ENCODE assay signal across 14 cellular contexts in the genomic region with DNA sequence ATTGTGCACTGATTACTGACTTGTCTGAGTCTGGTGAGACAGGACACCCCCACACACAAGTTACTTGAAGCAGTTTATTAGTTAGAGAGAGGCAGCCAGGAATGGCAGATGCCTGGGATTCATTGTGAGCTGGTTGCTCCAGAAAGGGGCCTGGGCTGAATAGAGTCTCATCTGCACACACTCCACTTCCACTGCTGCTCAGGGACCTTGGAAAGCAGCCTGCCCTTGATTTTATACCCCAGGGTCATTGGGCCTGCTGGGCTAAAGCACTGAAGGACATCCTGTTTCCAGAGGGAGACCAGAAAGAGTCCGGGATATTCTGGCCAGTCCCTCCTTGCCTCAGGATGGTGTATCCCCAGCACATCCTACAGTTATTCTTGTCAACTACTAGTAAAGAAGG. TPM values are rescaled to one million over a fixed set of nuclear protein-coding genes. Genes with fewer than 3 reads are reported as not detected.
A peak's percentile ranks its signal among the peaks of the same experiment; 100 is the strongest.
DNase-seq lines count a peak whose midpoint lies in the region; ATAC-seq, FAIRE-seq and TF ChIP-seq lines count a peak whose summit lies in the region.
"Had no signal": no experiment of that assay in that cellular context is flagged by ENCODE, and none has a peak within 500 bp of the region (broad histone marks: within the 10 kb centered on the region; RNA-seq: fewer than 3 reads in every experiment).

No MANE protein-coding gene starts in this region.

- no peak overlapping the region; the same call in 1 of the 2 replicates for H2BK12ac ChIP-seq in H1 (ENCODE audit: low read depth, low read length)

- no peak overlapping the region; the same call in 1 of the 2 replicates for H2BK20ac ChIP-seq in H1 (ENCODE audit: low read length)

- no peaks in the 10 kb centered on the region for H3K9me3 ChIP-seq in BLaER1
- no peaks in the 10 kb centered on the region for H3K9me3 ChIP-seq in BLaER1 treated with 17β-estradiol and CSF1 and Interleukin-3, amounts not matched to agents 10 nM and 100 nM (replicated peaks in 1 of 11)
- peaks cover 9% of the 10 kb centered on the region in 2 experiments for H3K9me3 ChIP-seq in H1 (ENCODE audit: insufficient read depth in 2 of 2, low read depth in 1 of 2, low read length in 1 of 2)
- H3K9me3 ChIP-seq in neural progenitor cell (ENCODE audit: low read depth) = no peaks in the 10 kb centered on the region
- H3K9me3 ChIP-seq: A549 had no signal

- peak overlapping the region; percentile 33 for H3K27ac Mint-ChIP-seq in neural progenitor cell
- H3K27ac Mint-ChIP-seq: CD4-positive, CD25-positive, alpha-beta regulatory T cell; IgD-negative memory B cell had no signal

- no peak overlapping the region for H2AFZ ChIP-seq in H1 (ENCODE audit: low read length)
- no peak overlapping the region for H2AFZ ChIP-seq in neural progenitor cell (replicated peaks)

- no peak overlapping the region for H4K5ac ChIP-seq in H1 (ENCODE audit: insufficient read length, low read depth, low read length)

- no peaks in the 10 kb centered on the region for H3K23me2 ChIP-seq in H1 (ENCODE audit: low read depth, low read length)

- no peaks in the 10 kb centered on the region for H4K20me1 ChIP-seq in BLaER1
- H4K20me1 ChIP-seq in BLaER1 treated with 17β-estradiol and CSF1 and Interleukin-3, amounts not matched to agents 10 nM and 100 nM = no peaks in the 10 kb centered on the region
- H4K20me1 ChIP-seq in H1 (replicated peaks in 1 of 2; ENCODE audit: control insufficient read depth in 1 of 2, insufficient read depth in 2 of 2, low read length in 2 of 2) = no peaks in the 10 kb centered on the region
- H4K20me1 ChIP-seq in neural progenitor cell (ENCODE audit: low read depth) = no peaks in the 10 kb centered on the region

- H3K18ac ChIP-seq in H1 (ENCODE audit: extremely low read depth, low read length) = no peak overlapping the region

- DNase-seq in H1 (ENCODE audit: low read depth in 1 of 2, low spot score in 2 of 2) = no peak
- no peak for DNase-seq in neural progenitor cell (ENCODE audit: low spot score)
- DNase-seq in RWPE1 (ENCODE audit: low spot score) = no peak
- DNase-seq: CD4-positive, CD25-positive, alpha-beta regulatory T cell; DMS79; KG1 had no signal

- H3K4me1 ChIP-seq in BLaER1 (peaks cover 10% of the 10 kb centered on the region), H1 (replicated peaks in 1 of 4; ENCODE audit: control insufficient read depth in 3 of 4, insufficient read depth in 4 of 4, low read length in 3 of 4) (peaks cover 1 to 18% (median 12%) of the 10 kb centered on the region in 4 experiments; a peak in 4 of 7 replicates), neural progenitor cell (peaks cover 19% of the 10 kb centered on the region)
- H3K4me1 ChIP-seq in BLaER1 treated with 17β-estradiol and CSF1 and Interleukin-3, amounts not matched to agents 10 nM and 100 nM = peaks cover 0 to 11% (median 7%) of the 10 kb centered on the region in 10 experiments; a peak in 10 of 20 replicates
- H3K4me1 ChIP-seq: A549 had no signal

- H3K9ac ChIP-seq in BLaER1 (no peak overlapping the region), H1 (replicated peaks in 1 of 4; ENCODE audit: extremely low read depth in 1 of 4, low read depth in 3 of 4, low read length in 3 of 4) (no peak overlapping the region), neural progenitor cell (no peak overlapping the region)
- no peak overlapping the region for H3K9ac ChIP-seq in BLaER1 treated with 17β-estradiol and CSF1 and Interleukin-3, amounts not matched to agents 10 nM and 100 nM

- H3K27me3 Mint-ChIP-seq in neural progenitor cell (ENCODE audit: insufficient read depth, low read depth) = peaks cover under 1% of the 10 kb centered on the region
- H3K27me3 Mint-ChIP-seq: CD4-positive, CD25-positive, alpha-beta regulatory T cell; IgD-negative memory B cell had no signal

- peaks cover under 1% of the 10 kb centered on the region for H3K9me3 Mint-ChIP-seq in neural progenitor cell

- no peak overlapping the region for H3K14ac ChIP-seq in H1 (ENCODE audit: insufficient read length)

- no peak for TF ChIP-seq POLR2A in H1 (IDR thresholded peaks at IDR 0.05; ENCODE audit: control extremely low read depth in 1 of 2, low read depth in 2 of 2, low read length in 2 of 2)

- H3K27ac ChIP-seq in BLaER1 = no peak overlapping the region
- no peak overlapping the region for H3K27ac ChIP-seq in BLaER1 treated with 17β-estradiol and CSF1 and Interleukin-3, amounts not matched to agents 10 nM and 100 nM
- H3K27ac ChIP-seq in H1 (ENCODE audit: low read depth, low read length) = no peak overlapping the region
- H3K27ac ChIP-seq in neural progenitor cell = no peak overlapping the region
- H3K27ac ChIP-seq in RWPE1 = no peak overlapping the region
- H3K27ac ChIP-seq: A549 had no signal

- H3K27me3 ChIP-seq in BLaER1 = no peaks in the 10 kb centered on the region
- no peaks in the 10 kb centered on the region for H3K27me3 ChIP-seq in BLaER1 treated with 17β-estradiol and CSF1 and Interleukin-3, amounts not matched to agents 10 nM and 100 nM
- H3K27me3 ChIP-seq in H1 (replicated peaks in 1 of 4; ENCODE audit: control insufficient read depth in 3 of 4, extremely low read depth in 1 of 4, insufficient read depth in 3 of 4, low read length in 3 of 4) = no peaks in the 10 kb centered on the region
- H3K27me3 ChIP-seq in neural progenitor cell = no peaks in the 10 kb centered on the region

- peak overlapping the region; percentile 12; the same call in 1 of the 2 replicates for H2BK5ac ChIP-seq in H1 (ENCODE audit: low read depth, low read length)

- H3K56ac ChIP-seq in H1 (replicated peaks; ENCODE audit: insufficient read length, low read depth, low read length) = no peak overlapping the region

- H2AK5ac ChIP-seq in H1 (ENCODE audit: low read depth, low read length) = no peak overlapping the region

- no peak overlapping the region for H4K8ac ChIP-seq in H1 (ENCODE audit: extremely low read depth, insufficient read depth, low read length)

- no peak for FAIRE-seq in H1 (lab: Jason Lieb, UNC)
- FAIRE-seq: A549, GM12891 had no signal

- H3K23ac ChIP-seq in H1 (ENCODE audit: insufficient read length) = no peak overlapping the region

- H3K4me3 Mint-ChIP-seq in neural progenitor cell = no peak overlapping the region
- H3K4me3 Mint-ChIP-seq: CD4-positive, CD25-positive, alpha-beta regulatory T cell; IgD-negative memory B cell had no signal

- ATAC-seq in GM19463 (IDR thresholded peaks at IDR 0.05; ENCODE audit: unreplicated experiment) = no peak
- ATAC-seq: A549, HCT116 had no signal

- H3K4me2 ChIP-seq in BLaER1 = 0 out of 2 replicates have a peak overlapping the region, but pooled peaks have one; percentile 0
- peak overlapping the region in 6 of 11 experiments; percentile 7 to 39 (median 25); a peak in 8 of 22 replicates for H3K4me2 ChIP-seq in BLaER1 treated with 17β-estradiol and CSF1 and Interleukin-3, amounts not matched to agents 10 nM and 100 nM
- no peak overlapping the region for H3K4me2 ChIP-seq in H1 (ENCODE audit: insufficient read depth in 1 of 2, low read depth in 2 of 2, low read length in 2 of 2)
- H3K4me2 ChIP-seq in neural progenitor cell = no peak overlapping the region
- H3K4me2 ChIP-seq: A549 had no signal

- no peaks in the 10 kb centered on the region for H3F3A ChIP-seq in neural progenitor cell (ENCODE audit: low read depth)

- POLR2A ChIA-PET in H1 (lab: Charles Lee; ENCODE audit: partially characterized antibody) (interaction anchor here (0.6 kb wide), 1 partner anchor 25 kb away, joined by 3 read pairs; no protein-coding TSS in a partner anchor), RWPE1 (lab: Yijun Ruan, JAX; ENCODE audit: low non-redundant PET) (no interaction called here)

- CTCF ChIA-PET in H1 (lab: Charles Lee; ENCODE audit: partially characterized antibody) = interaction anchor here (0.6 to 1.9 kb wide), 4 partner anchors 19 to 1614 kb away, joined by 3 to 8 read pairs (median 3); no protein-coding TSS in a partner anchor
- CTCF ChIA-PET in RWPE1 (lab: Yijun Ruan, JAX) = no interaction called here

- H2BK15ac ChIP-seq in H1 (ENCODE audit: low read length) = 0 out of 2 replicates have a peak overlapping the region, but pooled peaks have one; percentile 23

- no peak for TF ChIP-seq EP300 in H1 (IDR thresholded peaks at IDR 0.05; ENCODE audit: borderline replicate concordance in 1 of 2, low read depth in 2 of 2, low read length in 2 of 2)

- H3K4ac ChIP-seq in H1 (replicated peaks; ENCODE audit: insufficient read length, low read depth, low read length) = no peak overlapping the region

- no peak overlapping the region for H2BK120ac ChIP-seq in H1 (replicated peaks; ENCODE audit: low read depth, low read length)

- 100% methylated on average over 1 of the region's 1 CpG; no CpG with 5 or more reads in 1 of the 2 experiments for WGBS in H1 (ENCODE audit: extremely low coverage in 1 of 2, insufficient coverage in 1 of 2, insufficient read length in 1 of 2, insufficient replicate concordance in 2 of 2, low coverage in 1 of 2, low lambda C conversion rate in 2 of 2, missing lambda C conversion rate in 1 of 2), 2 experiments

- peaks cover 2% of the 10 kb centered on the region; the same call in 1 of the 2 replicates for H3K79me1 ChIP-seq in H1 (ENCODE audit: low read depth, low read length)

- TF ChIP-seq CTCF in H1 (IDR thresholded peaks at IDR 0.05; ENCODE audit: control extremely low read depth in 1 of 3, insufficient read depth in 1 of 3, low read depth in 1 of 3, low read length in 3 of 3) (no peak), neural progenitor cell (IDR thresholded peaks at IDR 0.05) (no peak), RWPE1 (conservative IDR thresholded peaks at IDR 0.05; ENCODE audit: low read depth) (no peak)

- H3K36me3 ChIP-seq in BLaER1 (no peaks in the 10 kb centered on the region), H1 (ENCODE audit: control insufficient read depth in 2 of 4, insufficient read depth in 4 of 4, low read length in 3 of 4) (peaks cover 0 to 5% (median 2%) of the 10 kb centered on the region in 4 experiments; a peak in 3 of 8 replicates), neural progenitor cell (no peaks in the 10 kb centered on the region)
- H3K36me3 ChIP-seq in BLaER1 treated with 17β-estradiol and CSF1 and Interleukin-3, amounts not matched to agents 10 nM and 100 nM = no peaks in the 10 kb centered on the region

- H3K4me3 ChIP-seq in BLaER1 (no peak overlapping the region), H1 (ENCODE audit: extremely low read depth in 1 of 4, insufficient read depth in 2 of 4, low read depth in 3 of 4, low read length in 4 of 4) (no peak overlapping the region), neural progenitor cell (no peak overlapping the region)
- H3K4me3 ChIP-seq in BLaER1 treated with 17β-estradiol and CSF1 and Interleukin-3, amounts not matched to agents 10 nM and 100 nM = no peak overlapping the region
- H3K4me3 ChIP-seq: A549 had no signal

- H4K91ac ChIP-seq in H1 (replicated peaks; ENCODE audit: insufficient read length, low read length) = no peak overlapping the region

- peaks cover 0 to 26% of the 10 kb centered on the region in 2 experiments; a peak in 2 of 4 replicates for H3K79me2 ChIP-seq in H1 (ENCODE audit: control insufficient read depth in 1 of 2, insufficient read depth in 2 of 2, low read length in 2 of 2)
- H3K79me2 ChIP-seq in neural progenitor cell (ENCODE audit: low read depth) = peaks cover 44% of the 10 kb centered on the region

- H3K36me3 Mint-ChIP-seq in neural progenitor cell = peaks cover 19% of the 10 kb centered on the region
- H3K36me3 Mint-ChIP-seq: CD4-positive, CD25-positive, alpha-beta regulatory T cell; IgD-negative memory B cell had no signal

- no peak for TF ChIP-seq RAD21 in H1 (IDR thresholded peaks at IDR 0.05 in 1 of 2, conservative IDR thresholded peaks at IDR 0.05 in 1 of 2; ENCODE audit: low read depth in 2 of 2, low read length in 2 of 2)

- peaks cover 28% of the 10 kb centered on the region for H3K4me1 Mint-ChIP-seq in neural progenitor cell
- H3K4me1 Mint-ChIP-seq: CD4-positive, CD25-positive, alpha-beta regulatory T cell had no signal

RNA-seq across cellular contexts. Expression of a gene that starts 47.5 kb away (rescaled TPM):
- total RNA-seq in H1 (2021; fragmentation: NEBNext Ultra II Directional; extraction: Animal tissue kit (Norgen Biotek cat#: 25700)) = 17.8 and 19.1 TPM in 2 replicates
- 17.7 and 25.9 TPM in 2 replicates for polyA plus RNA-seq in H1 (2011; rRNA removed)
- polyA plus RNA-seq in H1 (2011; cell fraction: cytosol; rRNA removed) = 12.4 TPM
- polyA plus RNA-seq in H1 (2011; cell fraction: nucleus; rRNA removed) = 26.1 TPM
- polyA plus RNA-seq in H1 (2012, experiment 1 of 2) = 13.0 to 18.0 TPM (median 14.7 TPM) in 4 replicates
- polyA plus RNA-seq in H1 (2012, experiment 2 of 2) = 8.3 TPM
- polyA plus RNA-seq in H1 (2013, experiment 1 of 2) = 11.1 TPM
- 11.7 TPM for polyA plus RNA-seq in H1 (2013, experiment 2 of 2)
- 16.8 and 19.1 TPM in 2 replicates for polyA minus RNA-seq in H1 (2011; rRNA and poly(A)+ RNA removed)
- polyA minus RNA-seq in H1 (2011; cell fraction: cytosol; rRNA and poly(A)+ RNA removed) = 19.0 TPM
- polyA minus RNA-seq in H1 (2011; cell fraction: nucleus; rRNA and poly(A)+ RNA removed) = 34.4 TPM
- total RNA-seq in neural progenitor cell (ENCODE audit: low replicate concordance) = 12.3 and 14.0 TPM in 2 replicates
- total RNA-seq: CD4-positive, CD25-positive, alpha-beta regulatory T cell; G401 had no signal
- polyA plus RNA-seq: CD4-positive, CD25-positive, alpha-beta regulatory T cell; IgD-negative memory B cell had no signal

Comparison
In these comparisons a context has a peak if more than half of its experiments do, and no peak if none do; other contexts are left out.
1. H3K4me2 ChIP-seq: peak in BLaER1 (single experiment) and BLaER1 treated with 17β-estradiol and CSF1 and Interleukin-3, amounts not matched to agents 10 nM and 100 nM (6 of 11); none in H1 (0 of 2) and neural progenitor cell (single experiment).